In genomic region chr16:22395960-22396359, GRCh38 we compare ENCODE assay signal across 22 cellular contexts.
"Had no signal": no experiment of that assay in that cellular context is flagged by ENCODE, and none has a peak within 500 bp of the region (broad histone marks: within the 10 kb centered on the region; RNA-seq: fewer than 3 reads in every experiment).

No MANE protein-coding gene starts in this region.

- DNase-seq: IMR-90, Kasumi-1, MM.1S, NCI-H1092 treated with DMSO at 0.1 percent for 48 hours, NCI-H1436, NCI-H187, NCI-H2029, NCI-H2081 treated with DMSO at 0.1 percent for 48 hours, NCI-H2171, NCI-H226, NCI-H446, NCI-H510A, NCI-H524 treated with DMSO at 0.1 percent for 48 hours, NCI-H69, NCI-H774, Right ventricle myocardium superior, RPMI8226, SIG-M5 had no signal

- H3K36me3 ChIP-seq: SJSA1 had no signal

- H3K9ac ChIP-seq: KMS-11 had no signal

- H3K27ac ChIP-seq: KMS-11, SJSA1, SK-N-MC had no signal

- H3K4me3 ChIP-seq: SJSA1, SK-N-MC had no signal

- H3K9me3 ChIP-seq: SJSA1 had no signal

- FAIRE-seq: RCC 7860 had no signal

- H3K4me2 ChIP-seq: KMS-11 had no signal

- H3K27me3 ChIP-seq: SJSA1 had no signal
